ENCODE assay signal across 11 cellular contexts in genomic region chr11:132072044-132072879, GRCh38.
DNase-seq lines count a peak whose midpoint lies in the region; TF ChIP-seq lines count a peak whose summit lies in the region.
"Had no signal": no experiment of that assay in that cellular context is flagged by ENCODE, and none has a peak within 500 bp of the region (broad histone marks: within the 10 kb centered on the region; RNA-seq: fewer than 3 reads in every experiment).

No MANE protein-coding gene starts in this region.

- H2AFZ ChIP-seq in hepatocyte (no peak overlapping the region), OCI-LY7 (ENCODE audit: low read length) (no peak overlapping the region)

- TF ChIP-seq POLR2A in thyroid gland (IDR thresholded peaks at IDR 0.05) = no peak

- WGBS in hepatocyte (ENCODE audit: low lambda C conversion rate, missing lambda C conversion rate) = 39% methylated on average over 6 of the region's 6 CpGs
- WGBS in thyroid gland, 2 donors = 61% methylated on average over 6 of the region's 6 CpGs

- no peaks in the 10 kb centered on the region for H4K20me1 ChIP-seq in hepatocyte (ENCODE audit: insufficient read depth, poor library complexity, severe bottlenecking)
- H4K20me1 ChIP-seq in OCI-LY7 (ENCODE audit: insufficient read depth, low read length) = no peaks in the 10 kb centered on the region

- CTCF ChIA-PET in OCI-LY7 (lab: Charles Lee; ENCODE audit: unreplicated experiment) = no interaction called here

- DNase-seq in A172 (ENCODE audit: low spot score) = peak; percentile 84
- peak; percentile 99 for DNase-seq in LHCN-M2 (ENCODE audit: low read depth)
- DNase-seq in astrocyte of the spinal cord (ENCODE audit: low read depth, low spot score) = peak; percentile 98
- no peak for DNase-seq in hepatocyte (ENCODE audit: low spot score)
- DNase-seq in OCI-LY7 (ENCODE audit: low spot score) = no peak
- no peak for DNase-seq in thyroid gland
- DNase-seq in pons (ENCODE audit: low spot score) = no peak
- DNase-seq in NCI-H2081 treated with DMSO at 0.1 percent for 48 hours (lab: John Stamatoyannopoulos, UW) = no peak
- DNase-seq: dorsolateral prefrontal cortex, H9 had no signal

- intact Hi-C loops in OCI-LY7 (cut with micrococcal nuclease; ENCODE audit: unreplicated experiment) (no loop called here), thyroid gland (cut with DNase I) (no loop called here)

- H3K9me3 ChIP-seq in hepatocyte (ENCODE audit: low read depth) = no peaks in the 10 kb centered on the region
- no peaks in the 10 kb centered on the region for H3K9me3 ChIP-seq in OCI-LY7 (ENCODE audit: low read length)
- H3K9me3 ChIP-seq in thyroid gland = no peaks in the 10 kb centered on the region
- H3K9me3 ChIP-seq: A549 had no signal

- in situ Hi-C loops in astrocyte of the spinal cord (cut with HindIII; ENCODE audit: low sequenced_read_pairs) = no loop called here

- H3K4me3 ChIP-seq in astrocyte of the spinal cord (ENCODE audit: low read depth, low read length) (no peak overlapping the region), hepatocyte (no peak overlapping the region), OCI-LY7 (ENCODE audit: low read depth, low read length, poor library complexity, severe bottlenecking) (no peak overlapping the region), thyroid gland (replicated peaks in 1 of 3) (no peak overlapping the region)
- H3K4me3 ChIP-seq: A549 had no signal

- H3K79me2 ChIP-seq in hepatocyte (no peaks in the 10 kb centered on the region), OCI-LY7 (ENCODE audit: insufficient read depth, low read depth, low read length) (no peaks in the 10 kb centered on the region)

- no peak overlapping the region for H3K4me2 ChIP-seq in hepatocyte
- no peak overlapping the region for H3K4me2 ChIP-seq in OCI-LY7 (ENCODE audit: low read length)
- H3K4me2 ChIP-seq: A549 had no signal

- no peak for TF ChIP-seq CTCF in astrocyte of the spinal cord (IDR thresholded peaks at IDR 0.05; ENCODE audit: low read depth, low read length)
- TF ChIP-seq CTCF in hepatocyte (IDR thresholded peaks at IDR 0.05; ENCODE audit: poor library complexity) = no peak
- no peak for TF ChIP-seq CTCF in OCI-LY7 (conservative IDR thresholded peaks at IDR 0.05; ENCODE audit: low read length)
- no peak for TF ChIP-seq CTCF in thyroid gland (IDR thresholded peaks at IDR 0.05)

- no TSS peak for BruUV-seq in OCI-LY7 (replicated peaks; lab: Mats Ljungman, UMichigan)

- no peaks in the 10 kb centered on the region for H3K9me2 ChIP-seq in hepatocyte (replicated peaks; ENCODE audit: insufficient read depth)
- H3K9me2 ChIP-seq in OCI-LY7 (ENCODE audit: insufficient read depth, low read length) = no peaks in the 10 kb centered on the region

- H3K36me3 ChIP-seq in hepatocyte (replicated peaks; ENCODE audit: insufficient read depth, low read depth) = no peaks in the 10 kb centered on the region
- H3K36me3 ChIP-seq in OCI-LY7 (ENCODE audit: insufficient read depth, low read length) = no peaks in the 10 kb centered on the region
- H3K36me3 ChIP-seq in thyroid gland = no peaks in the 10 kb centered on the region

- H3K27ac ChIP-seq in hepatocyte = peak overlapping the region; percentile 54
- H3K27ac ChIP-seq in OCI-LY7 (ENCODE audit: low read depth, low read length, poor library complexity, severe bottlenecking) = no peak overlapping the region
- H3K27ac ChIP-seq in thyroid gland = no peak overlapping the region
- H3K27ac ChIP-seq: A549 had no signal

- H3K27me3 ChIP-seq in hepatocyte = no peaks in the 10 kb centered on the region
- no peaks in the 10 kb centered on the region for H3K27me3 ChIP-seq in thyroid gland
- H3K27me3 ChIP-seq: dorsolateral prefrontal cortex had no signal

- H3K4me1 ChIP-seq in hepatocyte (ENCODE audit: insufficient read depth) = peaks cover 5% of the 10 kb centered on the region
- no peaks in the 10 kb centered on the region for H3K4me1 ChIP-seq in OCI-LY7 (ENCODE audit: insufficient read depth, low read length, poor library complexity, severe bottlenecking)
- H3K4me1 ChIP-seq in thyroid gland = no peaks in the 10 kb centered on the region
- H3K4me1 ChIP-seq: A549 had no signal

- POLR2A ChIA-PET in OCI-LY7 (lab: Charles Lee) = no interaction called here

Comparison
In these comparisons a context has a peak if more than half of its experiments do, and no peak if none do; other contexts are left out.
1. DNase-seq: peak in A172 (single experiment), LHCN-M2 (single experiment) and astrocyte of the spinal cord (single experiment); none in hepatocyte (single experiment), OCI-LY7 (single experiment), thyroid gland (0 of 2), pons (single experiment) and NCI-H2081 treated with DMSO at 0.1 percent for 48 hours (single experiment).